9 cellular contexts compared by ENCODE assay signal in the genomic region with DNA sequence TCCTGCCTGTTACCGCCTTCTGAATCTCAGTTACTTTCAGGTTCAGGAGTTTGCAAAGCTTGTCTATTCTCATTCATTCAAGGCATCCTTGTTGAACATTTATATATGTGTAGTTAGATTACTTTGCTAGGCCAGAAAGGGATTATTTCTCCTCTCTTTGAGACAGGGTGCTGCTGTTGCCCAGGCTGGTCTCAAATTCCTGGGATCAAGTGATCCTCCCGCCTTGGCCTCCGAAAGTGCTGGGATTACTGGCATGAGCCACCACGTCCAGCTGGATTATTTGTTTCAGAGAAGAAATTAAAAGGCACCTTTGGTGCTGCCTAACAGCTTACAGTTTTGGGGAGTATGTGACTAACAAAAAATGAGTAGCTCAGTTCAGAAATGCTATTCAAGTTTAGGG. TPM values are rescaled to one million over a fixed set of nuclear protein-coding genes. Genes with fewer than 3 reads are reported as not detected.
DNase-seq lines count a peak whose midpoint lies in the region; ATAC-seq, FAIRE-seq and TF ChIP-seq lines count a peak whose summit lies in the region.
"Had no signal": no experiment of that assay in that cellular context is flagged by ENCODE, and none has a peak within 500 bp of the region (broad histone marks: within the 10 kb centered on the region; RNA-seq: fewer than 3 reads in every experiment).

No MANE protein-coding gene starts in this region.

- H3K4me1 ChIP-seq in cardiac muscle cell (ENCODE audit: low read depth) (peaks cover 18% of the 10 kb centered on the region), K562 (replicated peaks in 1 of 2; ENCODE audit: control insufficient read depth in 2 of 2, insufficient read depth in 2 of 2, low read length in 2 of 2) (peaks cover 0 to 3% of the 10 kb centered on the region in 2 experiments; a peak in 2 of 5 replicates), mesenchymal stem cell (ENCODE audit: control insufficient read depth, insufficient read depth, low read depth, low read length) (peaks cover 6% of the 10 kb centered on the region), urinary bladder (ENCODE audit: insufficient read depth) (peaks cover 1% of the 10 kb centered on the region)

- no peak overlapping the region for H2BK15ac ChIP-seq in mesenchymal stem cell (ENCODE audit: low read depth, poor library complexity, severe bottlenecking)

- CTCF ChIA-PET in K562 (lab: Yijun Ruan, JAX; ENCODE audit: low intra/inter-chr PET ratio) = no interaction called here

- peak overlapping the region; percentile 66 for H4K8ac ChIP-seq in mesenchymal stem cell (ENCODE audit: low read length)

- intact Hi-C loops in left cardiac atrium (cut with DNase I) (loop anchor here in 1 of 2 donors (10.0 kb wide), 1 partner anchor 60 kb away; a partner anchor contains a TSS), K562 (cut with micrococcal nuclease) (no loop called here)

- H3K4me2 ChIP-seq in K562 (ENCODE audit: insufficient read depth, low read length) = peak overlapping the region; percentile 82
- H3K4me2 ChIP-seq in mesenchymal stem cell (ENCODE audit: low read length, poor library complexity, severe bottlenecking) = peak overlapping the region; percentile 65

- H3K79me2 ChIP-seq in K562 (ENCODE audit: control insufficient read depth, insufficient read depth, low read length) = peaks cover 29% of the 10 kb centered on the region

- no peak overlapping the region for H2BK120ac ChIP-seq in mesenchymal stem cell (ENCODE audit: low read depth, low read length)

- TF ChIP-seq RAD21 in K562 (CRISPR knock-in tag; conservative IDR thresholded peaks at IDR 0.05 in 1 of 2, IDR thresholded peaks at IDR 0.05 in 1 of 2) = no peak

- no peaks in the 10 kb centered on the region for H3K9me3 ChIP-seq in cardiac muscle cell (ENCODE audit: low read depth)
- no peaks in the 10 kb centered on the region; the same call in 1 of the 2 replicates for H3K9me3 ChIP-seq in K562 (replicated peaks; ENCODE audit: control insufficient read depth, insufficient read depth, low read depth, low read length)
- H3K9me3 ChIP-seq in mesenchymal stem cell (ENCODE audit: control insufficient read depth, low read length) = no peaks in the 10 kb centered on the region

- H2AK5ac ChIP-seq in mesenchymal stem cell (ENCODE audit: low read length, severe bottlenecking) = no peak overlapping the region

- H3K9me1 ChIP-seq in K562 (ENCODE audit: control insufficient read depth, insufficient read depth, low read length) = no peaks in the 10 kb centered on the region

- H3K36me3 ChIP-seq in cardiac muscle cell (no peaks in the 10 kb centered on the region), K562 (ENCODE audit: control insufficient read depth, insufficient read depth, low read length) (peaks cover 10% of the 10 kb centered on the region; the same call in 2 of the 3 replicates), mesenchymal stem cell (ENCODE audit: control insufficient read depth in 1 of 2, insufficient read depth in 2 of 2, low read depth in 1 of 2, low read length in 2 of 2) (no peaks in the 10 kb centered on the region), urinary bladder (ENCODE audit: insufficient read depth) (no peaks in the 10 kb centered on the region)

- H3K18ac ChIP-seq in mesenchymal stem cell (ENCODE audit: low read depth in 1 of 2, low read length in 2 of 2) = no peak overlapping the region

- in situ Hi-C loops in K562 (cut with MboI) = no loop called here

- WGBS in K562 (ENCODE audit: insufficient coverage, low coverage, missing lambda C conversion rate) = 8% methylated on average over 4 of the region's 4 CpGs
- WGBS in mesenchymal stem cell = 71% methylated on average over 3 of the region's 4 CpGs
- 13% methylated on average over 4 of the region's 4 CpGs for WGBS in urinary bladder

- TF ChIP-seq CTCF in cardiac muscle cell (IDR thresholded peaks at IDR 0.05; ENCODE audit: low read depth, low read length) (no peak), K562 (IDR thresholded peaks at IDR 0.05 in 2 of 3, conservative IDR thresholded peaks at IDR 0.05 in 1 of 3; ENCODE audit: insufficient read depth in 2 of 3, low read depth in 1 of 3, low read length in 3 of 3) (no peak)

- H2BK5ac ChIP-seq in mesenchymal stem cell (ENCODE audit: low read depth, low read length, poor library complexity, severe bottlenecking) = no peak overlapping the region

- TF ChIP-seq EP300 in K562 (IDR thresholded peaks at IDR 0.05; ENCODE audit: low read length) = no peak

- ATAC-seq in left cardiac atrium (no peak), K562 (no peak)

- TSS peak; percentile 68 for BruUV-seq in K562 (replicated peaks; lab: Mats Ljungman, UMichigan)

- no peak for DNase-seq in cardiac muscle cell (ENCODE audit: low read depth in 1 of 2, low spot score in 1 of 2)
- DNase-seq in left cardiac atrium = no peak
- DNase-seq in K562 (ENCODE audit: extremely low read depth in 1 of 4, low spot score in 3 of 4) = no peak
- no peak for DNase-seq in mesenchymal stem cell
- DNase-seq in 8988T = no peak
- no peak for DNase-seq in NCI-H1048 (lab: John Stamatoyannopoulos, UW)
- no peak for DNase-seq in activated CD8-positive, alpha-beta memory T cell treated with anti-CD3 and anti-CD28 coated beads for 24 hours

- no peak overlapping the region for H3K14ac ChIP-seq in mesenchymal stem cell (ENCODE audit: low read length in 2 of 2)

- H3K27me3 ChIP-seq in cardiac muscle cell (no peaks in the 10 kb centered on the region), K562 (ENCODE audit: control insufficient read depth in 2 of 2, insufficient read depth in 2 of 2, low read length in 2 of 2) (no peaks in the 10 kb centered on the region), mesenchymal stem cell (ENCODE audit: control insufficient read depth in 1 of 2, insufficient read depth in 1 of 2, low read length in 2 of 2) (peaks cover 0 to 4% of the 10 kb centered on the region in 2 experiments)

- H3K27ac ChIP-seq in cardiac muscle cell (peak overlapping the region; percentile 94), K562 (ENCODE audit: extremely low read depth, low read depth, low read length) (peak overlapping the region; percentile 86), mesenchymal stem cell (ENCODE audit: low read length, poor library complexity, severe bottlenecking) (no peak overlapping the region), urinary bladder (ENCODE audit: low read depth) (no peak overlapping the region)

- H4K20me1 ChIP-seq in K562 (replicated peaks; ENCODE audit: control insufficient read depth, insufficient read depth, low read length) = no peaks in the 10 kb centered on the region

- peak overlapping the region; percentile 85 for H2AFZ ChIP-seq in K562 (ENCODE audit: low read depth, low read length)
- no peak overlapping the region for H2AFZ ChIP-seq in mesenchymal stem cell (ENCODE audit: low read depth, low read length)

- H2BK12ac ChIP-seq in mesenchymal stem cell (ENCODE audit: low read length in 2 of 2) = no peak overlapping the region

- H3K4ac ChIP-seq in mesenchymal stem cell (ENCODE audit: low read depth in 1 of 2, low read length in 2 of 2) = no peak overlapping the region

- POLR2A ChIA-PET in K562 (lab: Yijun Ruan, JAX) = interaction anchor here (0.6 to 2.1 kb wide), 8 partner anchors 10 to 1293 kb away, joined by 3 to 10 read pairs (median 4); a partner anchor contains a TSS

- peaks cover 2% of the 10 kb centered on the region for H3K79me1 ChIP-seq in mesenchymal stem cell (replicated peaks; ENCODE audit: low read length, poor library complexity, severe bottlenecking)

- TF ChIP-seq POLR2A in K562 (conservative IDR thresholded peaks at IDR 0.05) = no peak

- H3K23ac ChIP-seq in mesenchymal stem cell (ENCODE audit: low read length in 2 of 2) = no peak overlapping the region

- no peak for FAIRE-seq in K562 (lab: Jason Lieb, UNC)

- H3K9ac ChIP-seq in K562 (ENCODE audit: insufficient read depth in 1 of 2, low read depth in 2 of 2, low read length in 2 of 2) (peak overlapping the region; percentile 87 to 100; a peak in 3 of 4 replicates), mesenchymal stem cell (ENCODE audit: low read length) (peak overlapping the region; percentile 97)

- no peak overlapping the region for H4K91ac ChIP-seq in mesenchymal stem cell (ENCODE audit: low read length)

- H3K4me3 ChIP-seq in cardiac muscle cell = peak overlapping the region; percentile 80
- peak overlapping the region; percentile 78 for H3K4me3 ChIP-seq in K562
- peak overlapping the region; percentile 88 to 89 for H3K4me3 ChIP-seq in mesenchymal stem cell (ENCODE audit: insufficient read depth in 1 of 2, low read depth in 1 of 2, low read length in 2 of 2)
- peak overlapping the region; percentile 92 for H3K4me3 ChIP-seq in urinary bladder (ENCODE audit: low read depth, low read length)

RNA-seq across cellular contexts. Expression of a gene that starts 0.8 kb away (rescaled TPM):
- total RNA-seq in cardiac muscle cell (21.6 and 28.9 TPM in 2 replicates), left cardiac atrium (10 to 100 TPM; 89.1 to 97.4 TPM), K562 (2014; rRNA removed) (27.3 and 29.6 TPM in 2 replicates), K562 (2014; rRNA removed; fragmentation: Illumina TruSeq; extraction: Trizol) (83.4 and 85.1 TPM in 2 replicates), K562 (2015; rRNA removed; fragmentation: Illumina TruSeq; extraction: Trizol) (42.7 and 45.6 TPM in 2 replicates), K562 (2021) (38.7 and 44.5 TPM in 2 replicates), urinary bladder (75.5 TPM)
- polyA plus RNA-seq in cardiac muscle cell (107 and 120 TPM in 2 replicates), K562 (2011; rRNA removed) (90.3 and 106 TPM in 2 replicates), K562 (2014; fragmentation: Illumina TruSeq; extraction: Trizol) (43.3 and 45.2 TPM in 2 replicates), K562 (2014; fragmentation: Nextera tagmentation; extraction: Ambion mirVana) (100 to 1,000 TPM; 223 to 239 TPM), K562 (2014; rRNA removed) (33.6 and 42.5 TPM in 2 replicates), urinary bladder (69.6 TPM)
- 20.7 and 44.8 TPM in 2 replicates for total RNA-seq in K562 (2011; cell fraction: chromatin; rRNA removed; ENCODE audit: low replicate concordance)
- total RNA-seq in K562 (2011; cell fraction: nucleolus; rRNA removed) = 12.2 and 14.9 TPM in 2 replicates
- 36.7 and 52.4 TPM in 2 replicates for total RNA-seq in K562 (2011; cell fraction: nucleoplasm; rRNA removed)
- polyA plus RNA-seq in K562 (2011; cell fraction: cytosol; rRNA removed) = 19.7 and 50.2 TPM in 2 replicates
- 17.4 and 27.1 TPM in 2 replicates for polyA plus RNA-seq in K562 (2011; cell fraction: nucleus; rRNA removed)
- 24.0 and 41.3 TPM in 2 replicates for polyA plus RNA-seq in K562 (2012)
- 19.0 and 19.5 TPM in 2 replicates for polyA minus RNA-seq in K562 (2011; rRNA and poly(A)+ RNA removed)
- 7.2 and 11.5 TPM in 2 replicates for polyA minus RNA-seq in K562 (2011; cell fraction: cytosol; rRNA and poly(A)+ RNA removed)
- polyA minus RNA-seq in K562 (2011; cell fraction: nucleus; rRNA and poly(A)+ RNA removed) = 11.2 and 26.0 TPM in 2 replicates
- 80.1 TPM for polyA plus RNA-seq in mesenchymal stem cell (2013, experiment 1 of 2)
- polyA plus RNA-seq in mesenchymal stem cell (2013, experiment 2 of 2) = 83.0 TPM

RNA-seq across cellular contexts. Expression of a gene that starts 27.5 kb away (rescaled TPM):
- not detected in 2 replicates for total RNA-seq in cardiac muscle cell
- polyA plus RNA-seq in cardiac muscle cell = 0.26 TPM in 1 of 2 replicates, not detected in the other
- total RNA-seq in left cardiac atrium = not detected
- not detected in 2 replicates for total RNA-seq in K562 (2011; cell fraction: chromatin; rRNA removed; ENCODE audit: low replicate concordance)
- total RNA-seq in K562 (2011; cell fraction: nucleolus; rRNA removed) = not detected in 2 replicates
- not detected in 2 replicates for total RNA-seq in K562 (2011; cell fraction: nucleoplasm; rRNA removed)
- not detected in 2 replicates for total RNA-seq in K562 (2014; rRNA removed)
- not detected in 2 replicates for total RNA-seq in K562 (2014; rRNA removed; fragmentation: Illumina TruSeq; extraction: Trizol)
- total RNA-seq in K562 (2015; rRNA removed; fragmentation: Illumina TruSeq; extraction: Trizol) = not detected in 2 replicates
- 0.24 and 0.56 TPM in 2 replicates for total RNA-seq in K562 (2021)
- not detected in 2 replicates for polyA plus RNA-seq in K562 (2011; rRNA removed)
- polyA plus RNA-seq in K562 (2011; cell fraction: cytosol; rRNA removed) = not detected in 2 replicates
- polyA plus RNA-seq in K562 (2011; cell fraction: nucleus; rRNA removed) = not detected in 2 replicates
- not detected in 2 replicates for polyA plus RNA-seq in K562 (2012)
- not detected in 2 replicates for polyA plus RNA-seq in K562 (2014; fragmentation: Illumina TruSeq; extraction: Trizol)
- polyA plus RNA-seq in K562 (2014; fragmentation: Nextera tagmentation; extraction: Ambion mirVana) = not detected
- polyA plus RNA-seq in K562 (2014; rRNA removed) = not detected in 2 replicates
- not detected in 2 replicates for polyA minus RNA-seq in K562 (2011; rRNA and poly(A)+ RNA removed)
- polyA minus RNA-seq in K562 (2011; cell fraction: cytosol; rRNA and poly(A)+ RNA removed) = not detected in 2 replicates
- not detected in 2 replicates for polyA minus RNA-seq in K562 (2011; cell fraction: nucleus; rRNA and poly(A)+ RNA removed)
- not detected for polyA plus RNA-seq in mesenchymal stem cell (2013, experiment 1 of 2)
- polyA plus RNA-seq in mesenchymal stem cell (2013, experiment 2 of 2) = not detected
- 21.0 TPM for total RNA-seq in urinary bladder
- 191 TPM for polyA plus RNA-seq in urinary bladder
- total RNA-seq: Daoy had no signal

RNA-seq across cellular contexts. Expression of a gene that starts 35.3 kb away (rescaled TPM):
- 9.2 and 13.6 TPM in 2 replicates for total RNA-seq in cardiac muscle cell
- polyA plus RNA-seq in cardiac muscle cell = 6.4 and 9.9 TPM in 2 replicates
- 10 to 100 TPM; 58.2 to 63.6 TPM for total RNA-seq in left cardiac atrium
- 29.4 and 47.6 TPM in 2 replicates for total RNA-seq in K562 (2011; cell fraction: chromatin; rRNA removed; ENCODE audit: low replicate concordance)
- total RNA-seq in K562 (2011; cell fraction: nucleolus; rRNA removed) = 23.7 and 29.7 TPM in 2 replicates
- total RNA-seq in K562 (2011; cell fraction: nucleoplasm; rRNA removed) = 21.8 and 28.9 TPM in 2 replicates
- 32.9 and 35.4 TPM in 2 replicates for total RNA-seq in K562 (2014; rRNA removed)
- total RNA-seq in K562 (2014; rRNA removed; fragmentation: Illumina TruSeq; extraction: Trizol) = 9.5 and 11.7 TPM in 2 replicates
- 10.1 and 11.3 TPM in 2 replicates for total RNA-seq in K562 (2015; rRNA removed; fragmentation: Illumina TruSeq; extraction: Trizol)
- total RNA-seq in K562 (2021) = 40.1 and 45.9 TPM in 2 replicates
- polyA plus RNA-seq in K562 (2011; rRNA removed) = 2.0 and 2.8 TPM in 2 replicates
- polyA plus RNA-seq in K562 (2011; cell fraction: cytosol; rRNA removed) = 2.5 and 4.3 TPM in 2 replicates
- polyA plus RNA-seq in K562 (2011; cell fraction: nucleus; rRNA removed) = 5.0 and 12.3 TPM in 2 replicates
- polyA plus RNA-seq in K562 (2012) = 9.6 and 21.1 TPM in 2 replicates
- polyA plus RNA-seq in K562 (2014; fragmentation: Illumina TruSeq; extraction: Trizol) = 19.1 and 23.1 TPM in 2 replicates
- under 1 TPM; 0.21 to 0.28 TPM for polyA plus RNA-seq in K562 (2014; fragmentation: Nextera tagmentation; extraction: Ambion mirVana)
- 16.9 and 17.1 TPM in 2 replicates for polyA plus RNA-seq in K562 (2014; rRNA removed)
- 3.7 and 6.3 TPM in 2 replicates for polyA minus RNA-seq in K562 (2011; rRNA and poly(A)+ RNA removed)
- 15.0 and 16.0 TPM in 2 replicates for polyA minus RNA-seq in K562 (2011; cell fraction: cytosol; rRNA and poly(A)+ RNA removed)
- polyA minus RNA-seq in K562 (2011; cell fraction: nucleus; rRNA and poly(A)+ RNA removed) = 4.1 and 4.7 TPM in 2 replicates
- polyA plus RNA-seq in mesenchymal stem cell (2013, experiment 1 of 2) = 0.03 TPM
- 0.08 TPM for polyA plus RNA-seq in mesenchymal stem cell (2013, experiment 2 of 2)
- total RNA-seq in urinary bladder = 6.8 TPM
- polyA plus RNA-seq in urinary bladder = 0.76 TPM

RNA-seq across cellular contexts. Expression of a gene that starts 57.1 kb away (rescaled TPM):
- total RNA-seq in cardiac muscle cell = 8.8 and 11.9 TPM in 2 replicates
- 10.0 and 13.8 TPM in 2 replicates for polyA plus RNA-seq in cardiac muscle cell
- total RNA-seq in left cardiac atrium = 10 to 100 TPM; 12.9 to 51.4 TPM
- total RNA-seq in K562 (2011; cell fraction: chromatin; rRNA removed; ENCODE audit: low replicate concordance) = 0.16 and 0.35 TPM in 2 replicates
- total RNA-seq in K562 (2011; cell fraction: nucleolus; rRNA removed) = 0.17 TPM in 1 of 2 replicates, not detected in the other
- 0.15 TPM in 1 of 2 replicates, not detected in the other for total RNA-seq in K562 (2011; cell fraction: nucleoplasm; rRNA removed)
- total RNA-seq in K562 (2014; rRNA removed) = 0.08 and 0.09 TPM in 2 replicates
- total RNA-seq in K562 (2014; rRNA removed; fragmentation: Illumina TruSeq; extraction: Trizol) = 0.13 and 0.15 TPM in 2 replicates
- 0.08 and 0.14 TPM in 2 replicates for total RNA-seq in K562 (2015; rRNA removed; fragmentation: Illumina TruSeq; extraction: Trizol)
- total RNA-seq in K562 (2021) = 0.11 and 0.16 TPM in 2 replicates
- polyA plus RNA-seq in K562 (2011; rRNA removed) = 0.05 and 0.17 TPM in 2 replicates
- polyA plus RNA-seq in K562 (2011; cell fraction: cytosol; rRNA removed) = 0.12 and 0.31 TPM in 2 replicates
- 0.41 and 0.68 TPM in 2 replicates for polyA plus RNA-seq in K562 (2011; cell fraction: nucleus; rRNA removed)
- polyA plus RNA-seq in K562 (2012) = 0.49 and 0.64 TPM in 2 replicates
- polyA plus RNA-seq in K562 (2014; fragmentation: Illumina TruSeq; extraction: Trizol) = 0.21 and 0.25 TPM in 2 replicates
- polyA plus RNA-seq in K562 (2014; fragmentation: Nextera tagmentation; extraction: Ambion mirVana) = not detected
- 0.30 and 0.53 TPM in 2 replicates for polyA plus RNA-seq in K562 (2014; rRNA removed)
- 0.25 TPM in 1 of 2 replicates, not detected in the other for polyA minus RNA-seq in K562 (2011; rRNA and poly(A)+ RNA removed)
- polyA minus RNA-seq in K562 (2011; cell fraction: cytosol; rRNA and poly(A)+ RNA removed) = not detected in 2 replicates
- not detected in 2 replicates for polyA minus RNA-seq in K562 (2011; cell fraction: nucleus; rRNA and poly(A)+ RNA removed)
- polyA plus RNA-seq in mesenchymal stem cell (2013, experiment 1 of 2) = 4.2 TPM
- polyA plus RNA-seq in mesenchymal stem cell (2013, experiment 2 of 2) = 3.9 TPM
- 11.4 TPM for total RNA-seq in urinary bladder
- 10.4 TPM for polyA plus RNA-seq in urinary bladder

Comparison
In these comparisons a context has a peak if more than half of its experiments do, and no peak if none do; other contexts are left out.
1. H3K27ac ChIP-seq: peak in cardiac muscle cell (single experiment) and K562 (single experiment); none in mesenchymal stem cell (single experiment) and urinary bladder (single experiment).
2. RNA of a gene that starts 27.5 kb away (total RNA-seq): 21.0 TPM in urinary bladder (single experiment); not detected in left cardiac atrium, not detected in cardiac muscle cell and 0.24 to 0.56 TPM in K562; every median in the first group is over 10 times any median in the second.
3. Peak in every context shown above with its lines, with median percentiles within 50 percentile points of each other: H3K4me3 ChIP-seq.